ENCODE assay signal across 19 cellular contexts in the genomic region with DNA sequence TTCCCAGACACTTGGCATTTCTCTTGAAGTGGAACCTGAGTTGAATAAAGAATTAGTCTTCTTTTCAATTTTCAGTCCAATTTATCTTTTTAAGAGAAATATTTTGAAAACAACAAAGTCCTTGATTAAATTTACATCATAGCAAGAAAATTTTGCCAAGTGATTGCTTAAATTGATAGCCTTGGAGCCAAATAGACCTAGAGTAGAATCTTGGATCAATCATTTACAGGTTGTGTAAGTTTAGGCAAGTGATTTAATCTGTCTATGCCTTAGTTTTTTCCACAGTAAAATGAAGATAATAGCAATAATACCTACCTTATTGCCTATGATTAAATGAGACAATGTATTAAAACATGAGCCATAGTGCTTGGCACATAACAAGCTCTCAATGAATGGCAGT.
A peak's percentile ranks its signal among the peaks of the same experiment; 100 is the strongest.
DNase-seq lines count a peak whose midpoint lies in the region; ATAC-seq, FAIRE-seq and TF ChIP-seq lines count a peak whose summit lies in the region.
"Had no signal": no experiment of that assay in that cellular context is flagged by ENCODE, and none has a peak within 500 bp of the region (broad histone marks: within the 10 kb centered on the region; RNA-seq: fewer than 3 reads in every experiment).

No MANE protein-coding gene starts in this region.

- H4K20me1 ChIP-seq in MM.1S (ENCODE audit: insufficient read depth, low read length), result no peaks in the 10 kb centered on the region
- H4K20me1 ChIP-seq: BLaER1 treated with 17β-estradiol and CSF1 and Interleukin-3, amounts not matched to agents 10 nM and 100 nM had no signal

- H3K4me1 ChIP-seq in ACC112 (ENCODE audit: control insufficient read depth, insufficient read depth, low read length, unreplicated experiment) (peaks cover 7% of the 10 kb centered on the region), MM.1S (ENCODE audit: low read length) (peaks cover 9% of the 10 kb centered on the region), right lobe of liver (peaks cover 0 to 6% (median 2%) of the 10 kb centered on the region in 4 donors)
- H3K4me1 ChIP-seq: BE2C; BLaER1 treated with 17β-estradiol and CSF1 and Interleukin-3, amounts not matched to agents 10 nM and 100 nM had no signal

- DNase-seq in D721Med (ENCODE audit: insufficient read length, low spot score) (no peak), MM.1S (no peak), right lobe of liver (no peak), AML-193 (lab: John Stamatoyannopoulos, UW) (no peak), SIG-M5 (lab: John Stamatoyannopoulos, UW) (no peak), NCI-H1436 (lab: John Stamatoyannopoulos, UW) (no peak)
- DNase-seq: BE2C; CD4-positive, alpha-beta T cell; CD8-positive, alpha-beta memory T cell; DMS53; DMS79 treated with DMSO at 0.1 percent for 48 hours; GF-D8; H7 had no signal

- H3K9ac ChIP-seq in MM.1S (ENCODE audit: low read length), result no peak overlapping the region
- H3K9ac ChIP-seq: BLaER1 treated with 17β-estradiol and CSF1 and Interleukin-3, amounts not matched to agents 10 nM and 100 nM had no signal

- TF ChIP-seq CTCF in D721Med (IDR thresholded peaks at IDR 0.05; ENCODE audit: insufficient read depth, missing control alignments) (no peak), MM.1S (IDR thresholded peaks at IDR 0.05; ENCODE audit: low read length) (no peak), right lobe of liver (IDR thresholded peaks at IDR 0.05) (no peak)

- H3K27me3 ChIP-seq in ACC112 (ENCODE audit: insufficient read depth, low read length), result no peaks in the 10 kb centered on the region
- no peaks in the 10 kb centered on the region for H3K27me3 ChIP-seq in MM.1S (replicated peaks; ENCODE audit: insufficient read depth, low read length)
- H3K27me3 ChIP-seq in right lobe of liver, result no peaks in the 10 kb centered on the region
- H3K27me3 ChIP-seq: BE2C; BLaER1 treated with 17β-estradiol and CSF1 and Interleukin-3, amounts not matched to agents 10 nM and 100 nM had no signal

- H3F3A ChIP-seq in MM.1S (ENCODE audit: insufficient read depth, low read length), result no peaks in the 10 kb centered on the region

- H3K79me2 ChIP-seq in ACC112 (ENCODE audit: control insufficient read depth, insufficient read depth, low read length, unreplicated experiment), result no peaks in the 10 kb centered on the region
- no peaks in the 10 kb centered on the region for H3K79me2 ChIP-seq in MM.1S (ENCODE audit: low read length)

- H3K36me3 ChIP-seq in ACC112 (ENCODE audit: insufficient read depth, low read length) (no peaks in the 10 kb centered on the region), MM.1S (replicated peaks; ENCODE audit: insufficient read depth, low read length) (no peaks in the 10 kb centered on the region), right lobe of liver (no peaks in the 10 kb centered on the region)
- H3K36me3 ChIP-seq: BE2C; BLaER1 treated with 17β-estradiol and CSF1 and Interleukin-3, amounts not matched to agents 10 nM and 100 nM had no signal

- TF ChIP-seq POLR2A in right lobe of liver (IDR thresholded peaks at IDR 0.05), result no peak

- ATAC-seq in right lobe of liver, result peak; percentile 80 to 91 (median 86)
- no peak for ATAC-seq in GM21423 (IDR thresholded peaks at IDR 0.05; ENCODE audit: unreplicated experiment)

- H2AFZ ChIP-seq in ACC112 (ENCODE audit: low read length, unreplicated experiment), result peak overlapping the region; percentile 65
- no peak overlapping the region for H2AFZ ChIP-seq in MM.1S (ENCODE audit: low read length)

- H3K4me3 ChIP-seq in ACC112 (ENCODE audit: low read depth, low read length) (no peak overlapping the region), MM.1S (ENCODE audit: low read length) (no peak overlapping the region), right lobe of liver (peak overlapping the region in 2 of 3 donors; percentile 42 to 46)
- H3K4me3 ChIP-seq: BLaER1 treated with 17β-estradiol and CSF1 and Interleukin-3, amounts not matched to agents 10 nM and 100 nM had no signal

- intact Hi-C loops in right lobe of liver (cut with DNase I), result no loop called here

- peak; percentile 84 for FAIRE-seq in D721Med (lab: Jason Lieb, UNC)
- FAIRE-seq: GM12891, GM18507, H1 had no signal

- H3K4me2 ChIP-seq in MM.1S (ENCODE audit: low read depth, low read length), result peak overlapping the region; percentile 12; the same call in 1 of the 2 replicates
- H3K4me2 ChIP-seq: BLaER1 treated with 17β-estradiol and CSF1 and Interleukin-3, amounts not matched to agents 10 nM and 100 nM had no signal

- H3K27ac ChIP-seq in ACC112 (ENCODE audit: low read depth, low read length) (no peak overlapping the region), MM.1S (ENCODE audit: low read length) (no peak overlapping the region), right lobe of liver (peak overlapping the region; percentile 4 to 78 (median 78))
- H3K27ac ChIP-seq: BLaER1 treated with 17β-estradiol and CSF1 and Interleukin-3, amounts not matched to agents 10 nM and 100 nM had no signal

- H3K9me2 ChIP-seq in MM.1S (replicated peaks; ENCODE audit: insufficient read depth, low read length), result no peaks in the 10 kb centered on the region

- H3K9me3 ChIP-seq in MM.1S (replicated peaks; ENCODE audit: insufficient read depth, low read length) (no peaks in the 10 kb centered on the region), right lobe of liver (no peaks in the 10 kb centered on the region)
- H3K9me3 ChIP-seq: BE2C; BLaER1 treated with 17β-estradiol and CSF1 and Interleukin-3, amounts not matched to agents 10 nM and 100 nM had no signal

Comparison
In these comparisons a context has a peak if more than half of its experiments do, and no peak if none do; other contexts are left out.
1. H3K27ac ChIP-seq: peak in right lobe of liver (3 of 3); none in ACC112 (single experiment) and MM.1S (single experiment).
2. H3K4me3 ChIP-seq: peak in right lobe of liver (2 of 3); none in ACC112 (single experiment) and MM.1S (single experiment).